In the genomic region with DNA sequence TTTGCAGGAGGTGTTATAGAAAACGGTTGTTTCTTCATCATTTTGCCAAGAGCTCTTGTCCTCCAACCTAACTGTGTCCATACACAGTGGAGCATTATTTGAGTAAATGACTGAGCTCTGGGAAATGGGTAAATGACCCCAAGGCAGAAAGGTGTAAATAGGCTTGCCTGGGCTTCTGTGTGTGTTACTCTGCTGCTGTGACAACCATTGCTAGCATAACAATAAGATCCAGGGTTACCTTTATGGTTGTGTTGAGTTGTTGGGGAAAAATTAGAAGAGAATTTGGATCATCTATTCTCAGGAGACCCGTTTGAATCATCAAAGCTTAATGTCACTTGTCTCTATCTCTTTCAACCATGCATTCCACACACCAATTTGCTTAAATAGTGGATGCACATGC, we compare ENCODE assay signal across 23 cellular contexts.
"Had no signal": no experiment of that assay in that cellular context is flagged by ENCODE, and none has a peak within 500 bp of the region (broad histone marks: within the 10 kb centered on the region; RNA-seq: fewer than 3 reads in every experiment).

No MANE protein-coding gene starts in this region.

- FAIRE-seq: HTR-8/SVneo had no signal

- H3K4me3 Mint-ChIP-seq: T-helper 17 cell; T-helper 2 cell treated with Interferon-gamma antibody and Interleukin-4, amounts not matched to agents 5 μg/mL and 100 μg/mL, for 36 hours had no signal

- H3K9me3 ChIP-seq: SJCRH30 had no signal

- H3K27ac Mint-ChIP-seq: T-helper 17 cell; T-helper 2 cell treated with Interferon-gamma antibody and Interleukin-4, amounts not matched to agents 5 μg/mL and 100 μg/mL, for 36 hours had no signal

- H3K4me1 ChIP-seq: SJCRH30 had no signal

- H3K27me3 Mint-ChIP-seq: T-helper 17 cell had no signal

- H3K36me3 ChIP-seq: SJCRH30 had no signal

- H3K27ac ChIP-seq: HL-60, RWPE1, SJCRH30 had no signal

- ATAC-seq: Panc1, PC-3, SK-N-SH treated with all-trans-retinoic acid at 6 μM for 48 hours, T-helper 17 cell had no signal

- H3K27me3 ChIP-seq: SJCRH30 had no signal

- H3K4me3 ChIP-seq: SJCRH30 had no signal

- H3K4me1 Mint-ChIP-seq: T-helper 17 cell had no signal

- DNase-seq: KBM-7, MV-4-11, NCI-H1048, NCI-H1105, NCI-H1436 treated with DMSO at 0.1 percent for 48 hours, NCI-H1694 treated with DMSO at 0.1 percent for 48 hours, NCI-H2029, NCI-H2107, NCI-H2227 treated with DMSO at 0.1 percent for 48 hours, NCI-H524, NCI-H526 treated with DMSO at 0.1 percent for 48 hours, NCI-H82, PC-3, SHP77 treated with DMSO at 0.1 percent for 48 hours, SJCRH30, T-helper 1 cell, T-helper 17 cell had no signal
